In the genomic region with DNA sequence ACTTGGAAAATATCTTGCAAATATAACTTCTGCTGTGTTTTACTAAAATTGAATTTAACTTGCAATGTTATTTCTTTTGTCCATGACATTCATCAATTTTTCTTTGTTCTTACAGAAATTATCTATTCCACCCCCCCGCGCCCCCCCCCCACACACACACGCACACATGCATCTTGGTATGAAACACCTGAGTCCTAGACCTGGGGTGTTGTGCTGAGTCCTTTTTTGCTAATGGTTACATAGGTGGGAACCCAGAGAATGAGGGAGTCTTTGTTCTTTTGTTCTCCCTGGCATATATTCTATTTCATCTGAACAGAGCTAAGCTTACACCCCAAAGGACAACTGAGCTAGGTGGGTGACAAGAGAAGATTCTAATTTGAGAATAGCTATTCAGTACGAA, we compare ENCODE assay signal across 20 cellular contexts.
"Had no signal": no experiment of that assay in that cellular context is flagged by ENCODE, and none has a peak within 500 bp of the region (broad histone marks: within the 10 kb centered on the region; RNA-seq: fewer than 3 reads in every experiment).

No MANE protein-coding gene starts in this region.

- H3K27ac Mint-ChIP-seq: activated naive CD4-positive, alpha-beta T cell treated with anti-CD3 and anti-CD28 coated beads, Interleukin-2, amount 50 U/mL, for 72 hours; activated T-helper 1 cell treated with anti-CD3 and anti-CD28 coated beads, Interleukin-12 subunit alpha, Interleukin-12 subunit beta, Interleukin-2, Interleukin-4 antibody, amounts not matched to agents 30 ng/mL and 10 ng/mL and 1 ng/mL, durations not matched to agents 14 hours and 24 hours and 36 hours; T-cell had no signal

- H3K27ac ChIP-seq: adrenal gland, pancreas, right lobe of liver, suprapubic skin, transverse colon, vagina had no signal

- H3K9me3 ChIP-seq: adrenal gland, pancreas, right lobe of liver, suprapubic skin, transverse colon, vagina had no signal

- H3K27me3 Mint-ChIP-seq: stimulated activated naive CD8-positive, alpha-beta T cell treated with anti-CD3 and anti-CD28 coated beads, Interleukin-15, amount 100 ng/mL, for 72 hours; T-cell had no signal

- H3K4me3 Mint-ChIP-seq: activated T-helper 1 cell treated with anti-CD3 and anti-CD28 coated beads, Interleukin-12 subunit alpha, Interleukin-12 subunit beta, Interleukin-2, Interleukin-4 antibody, amounts not matched to agents 30 ng/mL and 10 ng/mL and 1 ng/mL, durations not matched to agents 14 hours and 24 hours and 36 hours; stimulated activated naive CD8-positive, alpha-beta T cell treated with anti-CD3 and anti-CD28 coated beads, Interleukin-15, amount 100 ng/mL, for 72 hours; T-cell had no signal

- ATAC-seq: left cardiac atrium; pancreas; stimulated activated naive CD8-positive, alpha-beta T cell treated with anti-CD3 and anti-CD28 coated beads, Interleukin-15, amount 100 ng/mL, for 72 hours; T-cell had no signal

- H3K4me1 ChIP-seq: adrenal gland, pancreas, right lobe of liver, suprapubic skin, vagina had no signal

- H3K27me3 ChIP-seq: adrenal gland, pancreas, right lobe of liver, suprapubic skin, transverse colon, vagina had no signal

- H3K36me3 Mint-ChIP-seq: activated naive CD4-positive, alpha-beta T cell treated with anti-CD3 and anti-CD28 coated beads, Interleukin-2, amount 50 U/mL, for 72 hours; T-cell had no signal

- H3K4me3 ChIP-seq: adrenal gland, lung, pancreas, right lobe of liver, suprapubic skin, transverse colon, vagina had no signal

- H3K9me3 Mint-ChIP-seq: activated naive CD4-positive, alpha-beta T cell treated with anti-CD3 and anti-CD28 coated beads, Interleukin-2, amount 50 U/mL, for 72 hours; activated T-helper 1 cell treated with anti-CD3 and anti-CD28 coated beads, Interleukin-12 subunit alpha, Interleukin-12 subunit beta, Interleukin-2, Interleukin-4 antibody, amounts not matched to agents 30 ng/mL and 10 ng/mL and 1 ng/mL, durations not matched to agents 14 hours and 24 hours and 36 hours; stimulated activated naive CD8-positive, alpha-beta T cell treated with anti-CD3 and anti-CD28 coated beads, Interleukin-15, amount 100 ng/mL, for 72 hours; T-cell had no signal

- DNase-seq: activated CD4-positive, alpha-beta T cell treated with anti-CD3 and anti-CD28 coated beads, Interleukin-2, amount 50 U/mL, for 1 hour; activated gamma-delta T cell treated with Interleukin-2 at 50 U/mL for 16 hours; adrenal gland; cerebellar nuclear complex; effector CD8-positive, alpha-beta T cell; left cardiac atrium; pancreas; right lobe of liver; small intestine; stimulated activated CD4-positive, alpha-beta T cell treated with anti-CD3 and anti-CD28 coated beads, Interleukin-4, amount 100 ng/mL, for 1 hour; stimulated activated naive CD8-positive, alpha-beta T cell treated with anti-CD3 and anti-CD28 coated beads, Interleukin-15, amount 100 ng/mL, for 72 hours; T-cell; transverse colon had no signal

- FAIRE-seq: bronchial epithelial cell, islet of Langerhans, pancreas, small intestine had no signal

- H3K36me3 ChIP-seq: adrenal gland, pancreas, right lobe of liver, suprapubic skin, transverse colon, vagina had no signal
